Comparison of ENCODE assay signal across 8 cellular contexts in genomic region chr14:89276424-89276975, GRCh38.
DNase-seq lines count a peak whose midpoint lies in the region; ATAC-seq and TF ChIP-seq lines count a peak whose summit lies in the region.

No MANE protein-coding gene starts in this region.

- H3K23ac ChIP-seq in neuronal stem cell (ENCODE audit: low read depth, low read length, poor library complexity) = no peak overlapping the region

- ATAC-seq in GM21529 (IDR thresholded peaks at IDR 0.05; ENCODE audit: unreplicated experiment) (peak; percentile 98), omental fat pad (ENCODE audit: low FRiP score) (no peak), sciatic nerve (no peak)

- no peak overlapping the region for H3K18ac ChIP-seq in neuronal stem cell (ENCODE audit: low read length)

- H4K91ac ChIP-seq in neuronal stem cell (ENCODE audit: low read depth, low read length, poor library complexity) = no peak overlapping the region

- H4K20me1 ChIP-seq in KMS-11 (ENCODE audit: insufficient read depth) = no peaks in the 10 kb centered on the region

- intact Hi-C loops in sciatic nerve (cut with DNase I) = no loop called here

- DNase-seq in GM12865 (ENCODE audit: low read depth) (peak; percentile 93), omental fat pad (ENCODE audit: low spot score) (no peak), sciatic nerve (ENCODE audit: low spot score) (no peak), neuronal stem cell (ENCODE audit: low spot score) (no peak)
- peak; percentile 25 for DNase-seq in activated naive CD8-positive, alpha-beta T cell treated with anti-CD3 and anti-CD28 coated beads, Interleukin-2, amount 50 U/mL, for 16 hours (ENCODE audit: low read depth, low spot score)
- DNase-seq in stimulated activated CD4-positive, alpha-beta T cell treated with anti-CD3 and anti-CD28 coated beads, TNF-alpha, amount 100 ng/mL, for 24 hours (ENCODE audit: low read depth in 3 of 3) = peak; percentile 25 to 82 (median 34)

- WGBS in neuronal stem cell (ENCODE audit: extremely low coverage in 2 of 2, insufficient read length in 2 of 2, insufficient replicate concordance in 1 of 2), 2 donors = no CpG with 5 or more reads among the region's 3 CpGs

- no peak overlapping the region for H3K4ac ChIP-seq in neuronal stem cell (ENCODE audit: low read length)

- H2AK5ac ChIP-seq in neuronal stem cell (ENCODE audit: low read depth, low read length) = no peak overlapping the region

- H3K9ac ChIP-seq in KMS-11 (no peak overlapping the region), neuronal stem cell (ENCODE audit: low read depth, low read length, poor library complexity) (no peak overlapping the region)

- no peak overlapping the region for H2BK5ac ChIP-seq in neuronal stem cell (ENCODE audit: low read length)

- no peaks in the 10 kb centered on the region for H3K79me2 ChIP-seq in KMS-11 (ENCODE audit: insufficient read depth, low read depth)

- H3K27ac ChIP-seq in KMS-11 (peak overlapping the region; percentile 42; the same call in 1 of the 2 replicates), neuronal stem cell (replicated peaks; ENCODE audit: low read length) (no peak overlapping the region)

- H3K4me2 ChIP-seq in KMS-11 = peak overlapping the region; percentile 31
- H3K4me2 ChIP-seq in neuronal stem cell (ENCODE audit: insufficient read depth, low read length, poor library complexity, severe bottlenecking) = no peak overlapping the region

- H3K9me3 ChIP-seq in neuronal stem cell (replicated peaks in 1 of 2; ENCODE audit: control insufficient read depth in 2 of 2, insufficient read depth in 1 of 2, low read depth in 1 of 2, low read length in 2 of 2) = no peaks in the 10 kb centered on the region

- no peaks in the 10 kb centered on the region for H3K79me1 ChIP-seq in neuronal stem cell (ENCODE audit: low read depth, low read length)

- H3K27me3 ChIP-seq in KMS-11 (ENCODE audit: insufficient read depth, low read depth) (no peaks in the 10 kb centered on the region), neuronal stem cell (ENCODE audit: control insufficient read depth in 3 of 3, insufficient read depth in 3 of 3, low read depth in 1 of 3, low read length in 3 of 3) (no peaks in the 10 kb centered on the region)

- H3K14ac ChIP-seq in neuronal stem cell (ENCODE audit: low read length) = no peak overlapping the region

- TF ChIP-seq CTCF in GM12865 (IDR thresholded peaks at IDR 0.05; ENCODE audit: insufficient read depth, low read depth, low read length, missing control alignments) (no peak), KMS-11 (conservative IDR thresholded peaks at IDR 0.05; ENCODE audit: low read depth, low read length) (no peak), omental fat pad (IDR thresholded peaks at IDR 0.05) (no peak)

- no peak overlapping the region for H2BK120ac ChIP-seq in neuronal stem cell (ENCODE audit: low read depth, low read length)

- no peak overlapping the region for H2BK12ac ChIP-seq in neuronal stem cell (ENCODE audit: low read length)

- H2AFZ ChIP-seq in KMS-11 (ENCODE audit: low read depth) = no peak overlapping the region
- no peak overlapping the region for H2AFZ ChIP-seq in neuronal stem cell (ENCODE audit: low read length)

- H3K36me3 ChIP-seq in KMS-11 (ENCODE audit: insufficient read depth) (no peaks in the 10 kb centered on the region), neuronal stem cell (replicated peaks in 1 of 2; ENCODE audit: control insufficient read depth in 2 of 2, insufficient read depth in 2 of 2, low read length in 2 of 2) (peaks cover 2 to 17% of the 10 kb centered on the region in 2 donors)

- H3K4me3 ChIP-seq in GM12865 (ENCODE audit: low read depth, low read length) (0 out of 2 replicates have a peak overlapping the region, but pooled peaks have one; percentile 8), KMS-11 (IDR thresholded peaks at IDR 0.05; ENCODE audit: insufficient read depth, low read depth, low read length) (no peak overlapping the region), neuronal stem cell (ENCODE audit: low read length in 2 of 2) (no peak overlapping the region)

- H3K4me1 ChIP-seq in KMS-11 (ENCODE audit: low read depth, poor library complexity, severe bottlenecking) = peaks cover 21% of the 10 kb centered on the region
- peaks cover 5 to 9% of the 10 kb centered on the region in 2 donors for H3K4me1 ChIP-seq in neuronal stem cell (ENCODE audit: control insufficient read depth in 2 of 2, insufficient read depth in 1 of 2, low read depth in 1 of 2, low read length in 2 of 2)

- no peak overlapping the region for H4K8ac ChIP-seq in neuronal stem cell (ENCODE audit: low read depth, low read length)

- H2BK15ac ChIP-seq in neuronal stem cell (ENCODE audit: low read length) = no peak overlapping the region

Comparison
In these comparisons a context has a peak if more than half of its experiments do, and no peak if none do; other contexts are left out.
1. DNase-seq: peak in GM12865 (single experiment), activated naive CD8-positive, alpha-beta T cell treated with anti-CD3 and anti-CD28 coated beads, Interleukin-2, amount 50 U/mL, for 16 hours (single experiment) and stimulated activated CD4-positive, alpha-beta T cell treated with anti-CD3 and anti-CD28 coated beads, TNF-alpha, amount 100 ng/mL, for 24 hours (3 of 3); none in omental fat pad (single experiment), sciatic nerve (single experiment) and neuronal stem cell (single experiment).